In the genomic region with DNA sequence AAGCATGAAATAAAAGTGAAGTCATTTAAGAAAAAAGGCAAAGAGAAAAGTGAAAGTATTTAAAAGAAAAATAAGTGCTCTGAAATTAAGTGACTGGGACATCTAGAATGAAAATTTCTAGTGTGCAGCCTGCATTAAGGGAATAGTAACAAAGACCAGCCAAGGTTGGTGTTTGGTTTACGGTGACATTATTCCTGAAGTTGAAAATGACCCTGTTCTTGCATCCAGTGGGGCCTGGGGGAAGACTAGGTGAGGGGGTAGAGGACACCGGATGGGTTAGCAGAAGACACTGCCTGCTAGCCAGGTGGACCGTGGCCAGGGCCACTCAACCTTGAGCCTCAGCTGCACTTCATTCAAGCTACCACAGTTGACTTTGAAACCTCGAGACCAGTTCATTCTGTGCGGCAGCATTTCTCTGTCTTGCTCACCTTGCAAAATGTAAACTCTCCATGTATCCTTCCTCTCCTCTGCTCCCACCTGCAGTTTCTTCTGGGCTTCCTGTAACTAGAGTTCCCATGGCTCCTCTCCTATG, we compare ENCODE assay signal across 1 cellular context.
TF ChIP-seq lines count a peak whose summit lies in the region.

No MANE protein-coding gene starts in this region.

TF ChIP-seq in GM12878, 131 proteins besides CTCF, POLR2A, EP300 and RAD21 (continued from another document and continues in another):
- TF ChIP-seq, protein P1, sequence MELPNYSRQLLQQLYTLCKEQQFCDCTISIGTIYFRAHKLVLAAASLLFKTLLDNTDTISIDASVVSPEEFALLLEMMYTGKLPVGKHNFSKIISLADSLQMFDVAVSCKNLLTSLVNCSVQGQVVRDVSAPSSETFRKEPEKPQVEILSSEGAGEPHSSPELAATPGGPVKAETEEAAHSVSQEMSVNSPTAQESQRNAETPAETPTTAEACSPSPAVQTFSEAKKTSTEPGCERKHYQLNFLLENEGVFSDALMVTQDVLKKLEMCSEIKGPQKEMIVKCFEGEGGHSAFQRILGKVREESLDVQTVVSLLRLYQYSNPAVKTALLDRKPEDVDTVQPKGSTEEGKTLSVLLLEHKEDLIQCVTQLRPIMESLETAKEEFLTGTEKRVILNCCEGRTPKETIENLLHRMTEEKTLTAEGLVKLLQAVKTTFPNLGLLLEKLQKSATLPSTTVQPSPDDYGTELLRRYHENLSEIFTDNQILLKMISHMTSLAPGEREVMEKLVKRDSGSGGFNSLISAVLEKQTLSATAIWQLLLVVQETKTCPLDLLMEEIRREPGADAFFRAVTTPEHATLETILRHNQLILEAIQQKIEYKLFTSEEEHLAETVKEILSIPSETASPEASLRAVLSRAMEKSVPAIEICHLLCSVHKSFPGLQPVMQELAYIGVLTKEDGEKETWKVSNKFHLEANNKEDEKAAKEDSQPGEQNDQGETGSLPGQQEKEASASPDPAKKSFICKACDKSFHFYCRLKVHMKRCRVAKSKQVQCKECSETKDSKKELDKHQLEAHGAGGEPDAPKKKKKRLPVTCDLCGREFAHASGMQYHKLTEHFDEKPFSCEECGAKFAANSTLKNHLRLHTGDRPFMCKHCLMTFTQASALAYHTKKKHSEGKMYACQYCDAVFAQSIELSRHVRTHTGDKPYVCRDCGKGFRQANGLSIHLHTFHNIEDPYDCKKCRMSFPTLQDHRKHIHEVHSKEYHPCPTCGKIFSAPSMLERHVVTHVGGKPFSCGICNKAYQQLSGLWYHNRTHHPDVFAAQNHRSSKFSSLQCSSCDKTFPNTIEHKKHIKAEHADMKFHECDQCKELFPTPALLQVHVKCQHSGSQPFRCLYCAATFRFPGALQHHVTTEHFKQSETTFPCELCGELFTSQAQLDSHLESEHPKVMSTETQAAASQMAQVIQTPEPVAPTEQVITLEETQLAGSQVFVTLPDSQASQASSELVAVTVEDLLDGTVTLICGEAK (IDR thresholded peaks at IDR 0.05; ENCODE audit: borderline replicate concordance): no peak
- TF ChIP-seq KAT2A (conservative IDR thresholded peaks at IDR 0.05; ENCODE audit: control insufficient read depth, low read depth, low read length): no peak
- no peak for TF ChIP-seq POLR2AphosphoS2 (IDR thresholded peaks at IDR 0.05; ENCODE audit: low read depth, low read length)
- TF ChIP-seq RUNX3 (IDR thresholded peaks at IDR 0.05; ENCODE audit: low read length): peak; percentile 59
- TF ChIP-seq, protein P2, sequence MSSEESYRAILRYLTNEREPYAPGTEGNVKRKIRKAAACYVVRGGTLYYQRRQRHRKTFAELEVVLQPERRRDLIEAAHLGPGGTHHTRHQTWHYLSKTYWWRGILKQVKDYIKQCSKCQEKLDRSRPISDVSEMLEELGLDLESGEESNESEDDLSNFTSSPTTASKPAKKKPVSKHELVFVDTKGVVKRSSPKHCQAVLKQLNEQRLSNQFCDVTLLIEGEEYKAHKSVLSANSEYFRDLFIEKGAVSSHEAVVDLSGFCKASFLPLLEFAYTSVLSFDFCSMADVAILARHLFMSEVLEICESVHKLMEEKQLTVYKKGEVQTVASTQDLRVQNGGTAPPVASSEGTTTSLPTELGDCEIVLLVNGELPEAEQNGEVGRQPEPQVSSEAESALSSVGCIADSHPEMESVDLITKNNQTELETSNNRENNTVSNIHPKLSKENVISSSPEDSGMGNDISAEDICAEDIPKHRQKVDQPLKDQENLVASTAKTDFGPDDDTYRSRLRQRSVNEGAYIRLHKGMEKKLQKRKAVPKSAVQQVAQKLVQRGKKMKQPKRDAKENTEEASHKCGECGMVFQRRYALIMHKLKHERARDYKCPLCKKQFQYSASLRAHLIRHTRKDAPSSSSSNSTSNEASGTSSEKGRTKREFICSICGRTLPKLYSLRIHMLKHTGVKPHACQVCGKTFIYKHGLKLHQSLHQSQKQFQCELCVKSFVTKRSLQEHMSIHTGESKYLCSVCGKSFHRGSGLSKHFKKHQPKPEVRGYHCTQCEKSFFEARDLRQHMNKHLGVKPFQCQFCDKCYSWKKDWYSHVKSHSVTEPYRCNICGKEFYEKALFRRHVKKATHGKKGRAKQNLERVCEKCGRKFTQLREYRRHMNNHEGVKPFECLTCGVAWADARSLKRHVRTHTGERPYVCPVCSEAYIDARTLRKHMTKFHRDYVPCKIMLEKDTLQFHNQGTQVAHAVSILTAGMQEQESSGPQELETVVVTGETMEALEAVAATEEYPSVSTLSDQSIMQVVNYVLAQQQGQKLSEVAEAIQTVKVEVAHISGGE (CRISPR knock-in tag; IDR thresholded peaks at IDR 0.05): no peak
- TF ChIP-seq POU2F2 (IDR thresholded peaks at IDR 0.05; ENCODE audit: borderline replicate concordance, low read depth, low read length): 0 out of 3 replicates have a peak, but pooled peaks have one; percentile 26
- no peak; the same call in 1 of the 2 replicates for TF ChIP-seq NBN (IDR thresholded peaks at IDR 0.05)
- TF ChIP-seq NR2F1 (conservative IDR thresholded peaks at IDR 0.05): no peak
- TF ChIP-seq SRF (IDR thresholded peaks at IDR 0.05; ENCODE audit: low read depth in 2 of 2, low read length in 2 of 2): no peak
- TF ChIP-seq RBBP5 (conservative IDR thresholded peaks at IDR 0.05): no peak
- TF ChIP-seq, protein P3, sequence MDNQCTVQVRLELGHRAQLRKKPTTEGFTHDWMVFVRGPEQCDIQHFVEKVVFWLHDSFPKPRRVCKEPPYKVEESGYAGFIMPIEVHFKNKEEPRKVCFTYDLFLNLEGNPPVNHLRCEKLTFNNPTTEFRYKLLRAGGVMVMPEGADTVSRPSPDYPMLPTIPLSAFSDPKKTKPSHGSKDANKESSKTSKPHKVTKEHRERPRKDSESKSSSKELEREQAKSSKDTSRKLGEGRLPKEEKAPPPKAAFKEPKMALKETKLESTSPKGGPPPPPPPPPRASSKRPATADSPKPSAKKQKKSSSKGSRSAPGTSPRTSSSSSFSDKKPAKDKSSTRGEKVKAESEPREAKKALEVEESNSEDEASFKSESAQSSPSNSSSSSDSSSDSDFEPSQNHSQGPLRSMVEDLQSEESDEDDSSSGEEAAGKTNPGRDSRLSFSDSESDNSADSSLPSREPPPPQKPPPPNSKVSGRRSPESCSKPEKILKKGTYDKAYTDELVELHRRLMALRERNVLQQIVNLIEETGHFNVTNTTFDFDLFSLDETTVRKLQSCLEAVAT (IDR thresholded peaks at IDR 0.05): no peak
- peak; percentile 49 for TF ChIP-seq EED (IDR thresholded peaks at IDR 0.05; ENCODE audit: low read depth)
- peak; percentile 17; the same call in 1 of the 2 replicates for TF ChIP-seq HDGF (IDR thresholded peaks at IDR 0.05)
- TF ChIP-seq, protein P4, sequence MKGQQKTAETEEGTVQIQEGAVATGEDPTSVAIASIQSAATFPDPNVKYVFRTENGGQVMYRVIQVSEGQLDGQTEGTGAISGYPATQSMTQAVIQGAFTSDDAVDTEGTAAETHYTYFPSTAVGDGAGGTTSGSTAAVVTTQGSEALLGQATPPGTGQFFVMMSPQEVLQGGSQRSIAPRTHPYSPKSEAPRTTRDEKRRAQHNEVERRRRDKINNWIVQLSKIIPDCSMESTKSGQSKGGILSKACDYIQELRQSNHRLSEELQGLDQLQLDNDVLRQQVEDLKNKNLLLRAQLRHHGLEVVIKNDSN (IDR thresholded peaks at IDR 0.05; ENCODE audit: borderline replicate concordance, extremely low read length, insufficient read depth, low read depth, low read length): no peak
- TF ChIP-seq, protein P5, sequence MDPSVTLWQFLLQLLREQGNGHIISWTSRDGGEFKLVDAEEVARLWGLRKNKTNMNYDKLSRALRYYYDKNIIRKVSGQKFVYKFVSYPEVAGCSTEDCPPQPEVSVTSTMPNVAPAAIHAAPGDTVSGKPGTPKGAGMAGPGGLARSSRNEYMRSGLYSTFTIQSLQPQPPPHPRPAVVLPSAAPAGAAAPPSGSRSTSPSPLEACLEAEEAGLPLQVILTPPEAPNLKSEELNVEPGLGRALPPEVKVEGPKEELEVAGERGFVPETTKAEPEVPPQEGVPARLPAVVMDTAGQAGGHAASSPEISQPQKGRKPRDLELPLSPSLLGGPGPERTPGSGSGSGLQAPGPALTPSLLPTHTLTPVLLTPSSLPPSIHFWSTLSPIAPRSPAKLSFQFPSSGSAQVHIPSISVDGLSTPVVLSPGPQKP (IDR thresholded peaks at IDR 0.05; ENCODE audit: low read depth, low read length): no peak
- no peak for TF ChIP-seq SREBF2 (IDR thresholded peaks at IDR 0.05; ENCODE audit: low read length)
- 0 out of 2 replicates have a peak, but pooled peaks have one; percentile 64 for TF ChIP-seq SMARCA5 (IDR thresholded peaks at IDR 0.05)
- TF ChIP-seq CHD1 (IDR thresholded peaks at IDR 0.05; ENCODE audit: low read depth, low read length): no peak
- TF ChIP-seq, protein P6, sequence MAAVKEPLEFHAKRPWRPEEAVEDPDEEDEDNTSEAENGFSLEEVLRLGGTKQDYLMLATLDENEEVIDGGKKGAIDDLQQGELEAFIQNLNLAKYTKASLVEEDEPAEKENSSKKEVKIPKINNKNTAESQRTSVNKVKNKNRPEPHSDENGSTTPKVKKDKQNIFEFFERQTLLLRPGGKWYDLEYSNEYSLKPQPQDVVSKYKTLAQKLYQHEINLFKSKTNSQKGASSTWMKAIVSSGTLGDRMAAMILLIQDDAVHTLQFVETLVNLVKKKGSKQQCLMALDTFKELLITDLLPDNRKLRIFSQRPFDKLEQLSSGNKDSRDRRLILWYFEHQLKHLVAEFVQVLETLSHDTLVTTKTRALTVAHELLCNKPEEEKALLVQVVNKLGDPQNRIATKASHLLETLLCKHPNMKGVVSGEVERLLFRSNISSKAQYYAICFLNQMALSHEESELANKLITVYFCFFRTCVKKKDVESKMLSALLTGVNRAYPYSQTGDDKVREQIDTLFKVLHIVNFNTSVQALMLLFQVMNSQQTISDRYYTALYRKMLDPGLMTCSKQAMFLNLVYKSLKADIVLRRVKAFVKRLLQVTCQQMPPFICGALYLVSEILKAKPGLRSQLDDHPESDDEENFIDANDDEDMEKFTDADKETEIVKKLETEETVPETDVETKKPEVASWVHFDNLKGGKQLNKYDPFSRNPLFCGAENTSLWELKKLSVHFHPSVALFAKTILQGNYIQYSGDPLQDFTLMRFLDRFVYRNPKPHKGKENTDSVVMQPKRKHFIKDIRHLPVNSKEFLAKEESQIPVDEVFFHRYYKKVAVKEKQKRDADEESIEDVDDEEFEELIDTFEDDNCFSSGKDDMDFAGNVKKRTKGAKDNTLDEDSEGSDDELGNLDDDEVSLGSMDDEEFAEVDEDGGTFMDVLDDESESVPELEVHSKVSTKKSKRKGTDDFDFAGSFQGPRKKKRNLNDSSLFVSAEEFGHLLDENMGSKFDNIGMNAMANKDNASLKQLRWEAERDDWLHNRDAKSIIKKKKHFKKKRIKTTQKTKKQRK (IDR thresholded peaks at IDR 0.05; ENCODE audit: low read depth, low read length): no peak
- TF ChIP-seq IRF4 (IDR thresholded peaks at IDR 0.05; ENCODE audit: low read depth, low read length): peak; percentile 40; the same call in 1 of the 2 replicates
- no peak for TF ChIP-seq CBX5 (IDR thresholded peaks at IDR 0.05; ENCODE audit: low read depth)
- TF ChIP-seq, protein P7, sequence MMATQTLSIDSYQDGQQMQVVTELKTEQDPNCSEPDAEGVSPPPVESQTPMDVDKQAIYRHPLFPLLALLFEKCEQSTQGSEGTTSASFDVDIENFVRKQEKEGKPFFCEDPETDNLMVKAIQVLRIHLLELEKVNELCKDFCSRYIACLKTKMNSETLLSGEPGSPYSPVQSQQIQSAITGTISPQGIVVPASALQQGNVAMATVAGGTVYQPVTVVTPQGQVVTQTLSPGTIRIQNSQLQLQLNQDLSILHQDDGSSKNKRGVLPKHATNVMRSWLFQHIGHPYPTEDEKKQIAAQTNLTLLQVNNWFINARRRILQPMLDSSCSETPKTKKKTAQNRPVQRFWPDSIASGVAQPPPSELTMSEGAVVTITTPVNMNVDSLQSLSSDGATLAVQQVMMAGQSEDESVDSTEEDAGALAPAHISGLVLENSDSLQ (IDR thresholded peaks at IDR 0.05): no peak
- TF ChIP-seq NRF1 (conservative IDR thresholded peaks at IDR 0.05; ENCODE audit: low read depth, low read length): no peak
- TF ChIP-seq ZNF24 (IDR thresholded peaks at IDR 0.05): no peak
- no peak for TF ChIP-seq BMI1 (IDR thresholded peaks at IDR 0.05; ENCODE audit: borderline replicate concordance)
- TF ChIP-seq, protein P8, sequence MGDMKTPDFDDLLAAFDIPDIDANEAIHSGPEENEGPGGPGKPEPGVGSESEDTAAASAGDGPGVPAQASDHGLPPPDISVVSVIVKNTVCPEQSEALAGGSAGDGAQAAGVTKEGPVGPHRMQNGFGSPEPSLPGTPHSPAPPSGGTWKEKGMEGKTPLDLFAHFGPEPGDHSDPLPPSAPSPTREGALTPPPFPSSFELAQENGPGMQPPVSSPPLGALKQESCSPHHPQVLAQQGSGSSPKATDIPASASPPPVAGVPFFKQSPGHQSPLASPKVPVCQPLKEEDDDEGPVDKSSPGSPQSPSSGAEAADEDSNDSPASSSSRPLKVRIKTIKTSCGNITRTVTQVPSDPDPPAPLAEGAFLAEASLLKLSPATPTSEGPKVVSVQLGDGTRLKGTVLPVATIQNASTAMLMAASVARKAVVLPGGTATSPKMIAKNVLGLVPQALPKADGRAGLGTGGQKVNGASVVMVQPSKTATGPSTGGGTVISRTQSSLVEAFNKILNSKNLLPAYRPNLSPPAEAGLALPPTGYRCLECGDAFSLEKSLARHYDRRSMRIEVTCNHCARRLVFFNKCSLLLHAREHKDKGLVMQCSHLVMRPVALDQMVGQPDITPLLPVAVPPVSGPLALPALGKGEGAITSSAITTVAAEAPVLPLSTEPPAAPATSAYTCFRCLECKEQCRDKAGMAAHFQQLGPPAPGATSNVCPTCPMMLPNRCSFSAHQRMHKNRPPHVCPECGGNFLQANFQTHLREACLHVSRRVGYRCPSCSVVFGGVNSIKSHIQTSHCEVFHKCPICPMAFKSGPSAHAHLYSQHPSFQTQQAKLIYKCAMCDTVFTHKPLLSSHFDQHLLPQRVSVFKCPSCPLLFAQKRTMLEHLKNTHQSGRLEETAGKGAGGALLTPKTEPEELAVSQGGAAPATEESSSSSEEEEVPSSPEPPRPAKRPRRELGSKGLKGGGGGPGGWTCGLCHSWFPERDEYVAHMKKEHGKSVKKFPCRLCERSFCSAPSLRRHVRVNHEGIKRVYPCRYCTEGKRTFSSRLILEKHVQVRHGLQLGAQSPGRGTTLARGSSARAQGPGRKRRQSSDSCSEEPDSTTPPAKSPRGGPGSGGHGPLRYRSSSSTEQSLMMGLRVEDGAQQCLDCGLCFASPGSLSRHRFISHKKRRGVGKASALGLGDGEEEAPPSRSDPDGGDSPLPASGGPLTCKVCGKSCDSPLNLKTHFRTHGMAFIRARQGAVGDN (IDR thresholded peaks at IDR 0.05): peak; percentile 54
- TF ChIP-seq, protein P9, sequence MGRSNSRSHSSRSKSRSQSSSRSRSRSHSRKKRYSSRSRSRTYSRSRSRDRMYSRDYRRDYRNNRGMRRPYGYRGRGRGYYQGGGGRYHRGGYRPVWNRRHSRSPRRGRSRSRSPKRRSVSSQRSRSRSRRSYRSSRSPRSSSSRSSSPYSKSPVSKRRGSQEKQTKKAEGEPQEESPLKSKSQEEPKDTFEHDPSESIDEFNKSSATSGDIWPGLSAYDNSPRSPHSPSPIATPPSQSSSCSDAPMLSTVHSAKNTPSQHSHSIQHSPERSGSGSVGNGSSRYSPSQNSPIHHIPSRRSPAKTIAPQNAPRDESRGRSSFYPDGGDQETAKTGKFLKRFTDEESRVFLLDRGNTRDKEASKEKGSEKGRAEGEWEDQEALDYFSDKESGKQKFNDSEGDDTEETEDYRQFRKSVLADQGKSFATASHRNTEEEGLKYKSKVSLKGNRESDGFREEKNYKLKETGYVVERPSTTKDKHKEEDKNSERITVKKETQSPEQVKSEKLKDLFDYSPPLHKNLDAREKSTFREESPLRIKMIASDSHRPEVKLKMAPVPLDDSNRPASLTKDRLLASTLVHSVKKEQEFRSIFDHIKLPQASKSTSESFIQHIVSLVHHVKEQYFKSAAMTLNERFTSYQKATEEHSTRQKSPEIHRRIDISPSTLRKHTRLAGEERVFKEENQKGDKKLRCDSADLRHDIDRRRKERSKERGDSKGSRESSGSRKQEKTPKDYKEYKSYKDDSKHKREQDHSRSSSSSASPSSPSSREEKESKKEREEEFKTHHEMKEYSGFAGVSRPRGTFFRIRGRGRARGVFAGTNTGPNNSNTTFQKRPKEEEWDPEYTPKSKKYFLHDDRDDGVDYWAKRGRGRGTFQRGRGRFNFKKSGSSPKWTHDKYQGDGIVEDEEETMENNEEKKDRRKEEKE (IDR thresholded peaks at IDR 0.05): no peak
- TF ChIP-seq HDAC6 (IDR thresholded peaks at IDR 0.05; ENCODE audit: unreplicated experiment): no peak
- peak; percentile 68 for TF ChIP-seq TCF3 (IDR thresholded peaks at IDR 0.05; ENCODE audit: borderline replicate concordance, insufficient read depth, low read depth, low read length)
- TF ChIP-seq HDAC2 (IDR thresholded peaks at IDR 0.05): no peak
